Comparison of ENCODE assay signal across 1 cellular context in the genomic region with DNA sequence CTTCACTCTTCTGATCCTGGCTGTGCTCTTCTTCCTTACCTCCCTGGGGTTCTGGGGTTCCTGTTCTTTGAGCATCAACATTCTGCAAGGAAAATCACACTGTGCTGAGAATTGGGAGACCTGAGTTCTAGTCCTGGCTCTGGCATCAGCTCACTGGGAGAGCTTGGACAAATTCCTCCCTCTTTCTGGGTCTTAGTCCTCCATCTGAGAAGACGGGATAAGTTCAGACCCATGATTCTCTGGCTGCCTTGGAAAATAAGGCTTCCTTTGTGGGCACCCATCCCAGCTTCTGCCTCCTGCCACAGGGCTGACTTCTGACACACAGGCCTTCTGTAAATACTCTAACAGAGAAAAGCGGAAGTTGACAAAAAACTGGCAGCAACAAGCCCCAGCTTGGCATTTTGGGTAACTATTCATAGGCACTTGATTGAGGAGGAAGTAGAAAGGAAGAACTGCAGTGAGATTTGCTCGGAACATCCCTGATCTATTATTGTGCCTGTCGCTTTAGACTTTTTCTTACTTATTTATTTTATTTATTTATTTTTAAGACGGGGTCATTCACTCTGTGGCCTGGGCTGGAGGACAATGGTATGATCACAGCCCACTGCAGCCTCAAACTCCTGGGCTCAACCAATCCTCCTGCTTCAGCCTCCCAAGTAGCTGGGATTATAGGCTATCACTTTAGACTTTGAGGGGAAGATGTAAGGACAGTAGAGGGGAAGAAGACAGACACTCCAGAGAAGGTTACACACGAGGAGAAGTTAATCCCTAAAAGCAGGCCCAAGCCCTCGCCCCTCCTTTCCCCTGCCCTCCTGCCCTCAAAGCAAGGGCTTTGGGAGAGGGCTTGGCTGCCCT.
TF ChIP-seq lines count a peak whose summit lies in the region.

No MANE protein-coding gene starts in this region.

TF ChIP-seq in HepG2, 621 proteins besides CTCF, POLR2A, EP300 and RAD21 (continued from another document):
- TF ChIP-seq, protein P1, sequence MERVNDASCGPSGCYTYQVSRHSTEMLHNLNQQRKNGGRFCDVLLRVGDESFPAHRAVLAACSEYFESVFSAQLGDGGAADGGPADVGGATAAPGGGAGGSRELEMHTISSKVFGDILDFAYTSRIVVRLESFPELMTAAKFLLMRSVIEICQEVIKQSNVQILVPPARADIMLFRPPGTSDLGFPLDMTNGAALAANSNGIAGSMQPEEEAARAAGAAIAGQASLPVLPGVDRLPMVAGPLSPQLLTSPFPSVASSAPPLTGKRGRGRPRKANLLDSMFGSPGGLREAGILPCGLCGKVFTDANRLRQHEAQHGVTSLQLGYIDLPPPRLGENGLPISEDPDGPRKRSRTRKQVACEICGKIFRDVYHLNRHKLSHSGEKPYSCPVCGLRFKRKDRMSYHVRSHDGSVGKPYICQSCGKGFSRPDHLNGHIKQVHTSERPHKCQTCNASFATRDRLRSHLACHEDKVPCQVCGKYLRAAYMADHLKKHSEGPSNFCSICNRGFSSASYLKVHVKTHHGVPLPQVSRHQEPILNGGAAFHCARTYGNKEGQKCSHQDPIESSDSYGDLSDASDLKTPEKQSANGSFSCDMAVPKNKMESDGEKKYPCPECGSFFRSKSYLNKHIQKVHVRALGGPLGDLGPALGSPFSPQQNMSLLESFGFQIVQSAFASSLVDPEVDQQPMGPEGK (CRISPR knock-in tag; IDR thresholded peaks at IDR 0.05): peak; percentile 31; the same call in 1 of the 2 replicates
- TF ChIP-seq AGO1 (IDR thresholded peaks at IDR 0.05; ENCODE audit: low read depth, low read length, poor library complexity, severe bottlenecking) (no peak), SMYD3 (CRISPR knock-in tag; IDR thresholded peaks at IDR 0.05) (0 out of 2 replicates have a peak, but pooled peaks have one; percentile 38), CBX2 (IDR thresholded peaks at IDR 0.05; ENCODE audit: low read depth, low read length) (no peak), CBX2 (CRISPR knock-in tag; IDR thresholded peaks at IDR 0.05; ENCODE audit: low read depth) (no peak), NCOR1 (IDR thresholded peaks at IDR 0.05; ENCODE audit: borderline replicate concordance, low read length) (no peak), ATAD3A (CRISPR knock-in tag; IDR thresholded peaks at IDR 0.05) (no peak), ISL2 (CRISPR knock-in tag; IDR thresholded peaks at IDR 0.05) (no peak), HOXA3 (CRISPR knock-in tag; IDR thresholded peaks at IDR 0.05) (peak; percentile 24; the same call in 1 of the 2 replicates), ZNF776 (CRISPR knock-in tag; IDR thresholded peaks at IDR 0.05) (no peak), RXRA (CRISPR knock-in tag; IDR thresholded peaks at IDR 0.05) (no peak; the same call in 1 of the 2 replicates), TEAD2 (CRISPR knock-in tag; IDR thresholded peaks at IDR 0.05) (no peak), ZNF652 (CRISPR knock-in tag; IDR thresholded peaks at IDR 0.05; ENCODE audit: borderline replicate concordance, low read depth) (no peak), MAFK (conservative IDR thresholded peaks at IDR 0.05 in 1 of 2, IDR thresholded peaks at IDR 0.05 in 1 of 2; ENCODE audit: low read length in 2 of 2) (no peak), ZNF337 (CRISPR knock-in tag; IDR thresholded peaks at IDR 0.05; ENCODE audit: borderline replicate concordance, low read depth) (no peak), ZNF720 (CRISPR knock-in tag; IDR thresholded peaks at IDR 0.05) (no peak)
- TF ChIP-seq, protein P2, sequence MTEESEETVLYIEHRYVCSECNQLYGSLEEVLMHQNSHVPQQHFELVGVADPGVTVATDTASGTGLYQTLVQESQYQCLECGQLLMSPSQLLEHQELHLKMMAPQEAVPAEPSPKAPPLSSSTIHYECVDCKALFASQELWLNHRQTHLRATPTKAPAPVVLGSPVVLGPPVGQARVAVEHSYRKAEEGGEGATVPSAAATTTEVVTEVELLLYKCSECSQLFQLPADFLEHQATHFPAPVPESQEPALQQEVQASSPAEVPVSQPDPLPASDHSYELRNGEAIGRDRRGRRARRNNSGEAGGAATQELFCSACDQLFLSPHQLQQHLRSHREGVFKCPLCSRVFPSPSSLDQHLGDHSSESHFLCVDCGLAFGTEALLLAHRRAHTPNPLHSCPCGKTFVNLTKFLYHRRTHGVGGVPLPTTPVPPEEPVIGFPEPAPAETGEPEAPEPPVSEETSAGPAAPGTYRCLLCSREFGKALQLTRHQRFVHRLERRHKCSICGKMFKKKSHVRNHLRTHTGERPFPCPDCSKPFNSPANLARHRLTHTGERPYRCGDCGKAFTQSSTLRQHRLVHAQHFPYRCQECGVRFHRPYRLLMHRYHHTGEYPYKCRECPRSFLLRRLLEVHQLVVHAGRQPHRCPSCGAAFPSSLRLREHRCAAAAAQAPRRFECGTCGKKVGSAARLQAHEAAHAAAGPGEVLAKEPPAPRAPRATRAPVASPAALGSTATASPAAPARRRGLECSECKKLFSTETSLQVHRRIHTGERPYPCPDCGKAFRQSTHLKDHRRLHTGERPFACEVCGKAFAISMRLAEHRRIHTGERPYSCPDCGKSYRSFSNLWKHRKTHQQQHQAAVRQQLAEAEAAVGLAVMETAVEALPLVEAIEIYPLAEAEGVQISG (CRISPR knock-in tag; IDR thresholded peaks at IDR 0.05): no peak
- TF ChIP-seq, protein P3, sequence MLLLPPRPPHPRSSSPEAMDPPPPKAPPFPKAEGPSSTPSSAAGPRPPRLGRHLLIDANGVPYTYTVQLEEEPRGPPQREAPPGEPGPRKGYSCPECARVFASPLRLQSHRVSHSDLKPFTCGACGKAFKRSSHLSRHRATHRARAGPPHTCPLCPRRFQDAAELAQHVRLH (CRISPR knock-in tag; IDR thresholded peaks at IDR 0.05; ENCODE audit: borderline replicate concordance, low read depth): no peak
- TF ChIP-seq, protein P4, sequence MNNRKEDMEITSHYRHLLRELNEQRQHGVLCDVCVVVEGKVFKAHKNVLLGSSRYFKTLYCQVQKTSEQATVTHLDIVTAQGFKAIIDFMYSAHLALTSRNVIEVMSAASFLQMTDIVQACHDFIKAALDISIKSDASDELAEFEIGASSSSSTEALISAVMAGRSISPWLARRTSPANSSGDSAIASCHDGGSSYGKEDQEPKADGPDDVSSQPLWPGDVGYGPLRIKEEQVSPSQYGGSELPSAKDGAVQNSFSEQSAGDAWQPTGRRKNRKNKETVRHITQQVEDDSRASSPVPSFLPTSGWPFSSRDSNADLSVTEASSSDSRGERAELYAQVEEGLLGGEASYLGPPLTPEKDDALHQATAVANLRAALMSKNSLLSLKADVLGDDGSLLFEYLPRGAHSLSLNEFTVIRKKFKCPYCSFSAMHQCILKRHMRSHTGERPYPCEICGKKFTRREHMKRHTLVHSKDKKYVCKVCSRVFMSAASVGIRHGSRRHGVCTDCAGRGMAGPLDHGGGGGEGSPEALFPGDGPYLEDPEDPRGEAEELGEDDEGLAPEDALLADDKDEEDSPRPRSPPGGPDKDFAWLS (CRISPR knock-in tag; IDR thresholded peaks at IDR 0.05; ENCODE audit: borderline replicate concordance): no peak
TF ChIP-seq in HepG2: peak in this region for 146.
